ENCODE assay signal across 1 cellular context in the genomic region with DNA sequence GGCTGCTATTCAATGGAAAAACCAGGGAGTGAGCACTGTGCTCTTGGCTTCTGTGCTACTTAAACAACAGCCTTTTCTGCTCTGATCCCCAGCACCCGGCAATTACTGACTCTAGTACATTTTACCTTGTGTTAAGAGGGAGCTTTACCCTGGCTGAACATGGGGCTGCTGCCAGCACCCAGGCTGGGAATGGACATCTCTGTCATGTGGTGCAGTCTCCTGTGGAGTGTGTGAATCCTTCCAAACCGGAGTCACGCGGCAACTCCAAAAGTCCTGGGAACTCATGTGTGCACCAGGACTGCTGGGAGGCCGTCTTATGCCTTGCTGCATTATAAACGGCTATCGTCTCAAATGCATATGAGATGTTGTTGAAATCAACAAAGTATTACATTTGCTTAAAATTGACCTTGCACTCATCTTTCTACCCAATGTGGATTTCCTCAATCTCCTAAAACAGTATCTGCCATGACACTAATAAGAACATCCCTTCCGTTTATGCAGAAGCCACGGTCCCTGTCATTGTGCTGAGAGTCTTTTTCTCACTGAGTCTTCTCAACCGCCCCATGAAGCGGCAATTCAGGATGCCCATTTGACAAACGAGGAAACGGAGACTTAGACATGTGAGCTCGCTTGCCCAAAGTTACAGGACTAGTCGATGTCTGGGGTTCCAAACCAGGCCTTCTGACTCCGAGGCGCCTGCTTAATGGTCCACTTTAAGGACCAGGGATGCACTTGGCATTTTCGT.
TF ChIP-seq lines count a peak whose summit lies in the region.

No MANE protein-coding gene starts in this region.

TF ChIP-seq in SK-N-SH treated with all-trans-retinoic acid at 6 μM for 48 hours, 23 proteins besides CTCF, POLR2A, EP300 and RAD21 (continued from another document):
- TF ChIP-seq, protein P1, sequence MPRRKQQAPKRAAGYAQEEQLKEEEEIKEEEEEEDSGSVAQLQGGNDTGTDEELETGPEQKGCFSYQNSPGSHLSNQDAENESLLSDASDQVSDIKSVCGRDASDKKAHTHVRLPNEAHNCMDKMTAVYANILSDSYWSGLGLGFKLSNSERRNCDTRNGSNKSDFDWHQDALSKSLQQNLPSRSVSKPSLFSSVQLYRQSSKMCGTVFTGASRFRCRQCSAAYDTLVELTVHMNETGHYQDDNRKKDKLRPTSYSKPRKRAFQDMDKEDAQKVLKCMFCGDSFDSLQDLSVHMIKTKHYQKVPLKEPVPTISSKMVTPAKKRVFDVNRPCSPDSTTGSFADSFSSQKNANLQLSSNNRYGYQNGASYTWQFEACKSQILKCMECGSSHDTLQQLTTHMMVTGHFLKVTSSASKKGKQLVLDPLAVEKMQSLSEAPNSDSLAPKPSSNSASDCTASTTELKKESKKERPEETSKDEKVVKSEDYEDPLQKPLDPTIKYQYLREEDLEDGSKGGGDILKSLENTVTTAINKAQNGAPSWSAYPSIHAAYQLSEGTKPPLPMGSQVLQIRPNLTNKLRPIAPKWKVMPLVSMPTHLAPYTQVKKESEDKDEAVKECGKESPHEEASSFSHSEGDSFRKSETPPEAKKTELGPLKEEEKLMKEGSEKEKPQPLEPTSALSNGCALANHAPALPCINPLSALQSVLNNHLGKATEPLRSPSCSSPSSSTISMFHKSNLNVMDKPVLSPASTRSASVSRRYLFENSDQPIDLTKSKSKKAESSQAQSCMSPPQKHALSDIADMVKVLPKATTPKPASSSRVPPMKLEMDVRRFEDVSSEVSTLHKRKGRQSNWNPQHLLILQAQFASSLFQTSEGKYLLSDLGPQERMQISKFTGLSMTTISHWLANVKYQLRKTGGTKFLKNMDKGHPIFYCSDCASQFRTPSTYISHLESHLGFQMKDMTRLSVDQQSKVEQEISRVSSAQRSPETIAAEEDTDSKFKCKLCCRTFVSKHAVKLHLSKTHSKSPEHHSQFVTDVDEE (CRISPR knock-in tag; IDR thresholded peaks at IDR 0.05), result no peak
- TF ChIP-seq, protein P2, sequence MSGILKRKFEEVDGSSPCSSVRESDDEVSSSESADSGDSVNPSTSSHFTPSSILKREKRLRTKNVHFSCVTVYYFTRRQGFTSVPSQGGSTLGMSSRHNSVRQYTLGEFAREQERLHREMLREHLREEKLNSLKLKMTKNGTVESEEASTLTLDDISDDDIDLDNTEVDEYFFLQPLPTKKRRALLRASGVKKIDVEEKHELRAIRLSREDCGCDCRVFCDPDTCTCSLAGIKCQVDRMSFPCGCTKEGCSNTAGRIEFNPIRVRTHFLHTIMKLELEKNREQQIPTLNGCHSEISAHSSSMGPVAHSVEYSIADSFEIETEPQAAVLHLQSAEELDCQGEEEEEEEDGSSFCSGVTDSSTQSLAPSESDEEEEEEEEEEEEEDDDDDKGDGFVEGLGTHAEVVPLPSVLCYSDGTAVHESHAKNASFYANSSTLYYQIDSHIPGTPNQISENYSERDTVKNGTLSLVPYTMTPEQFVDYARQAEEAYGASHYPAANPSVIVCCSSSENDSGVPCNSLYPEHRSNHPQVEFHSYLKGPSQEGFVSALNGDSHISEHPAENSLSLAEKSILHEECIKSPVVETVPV (CRISPR knock-in tag; IDR thresholded peaks at IDR 0.05), result no peak
- TF ChIP-seq ZNF8 (CRISPR knock-in tag; IDR thresholded peaks at IDR 0.05) (no peak), OSR1 (CRISPR knock-in tag; IDR thresholded peaks at IDR 0.05) (no peak), BACH2 (CRISPR knock-in tag; IDR thresholded peaks at IDR 0.05; ENCODE audit: borderline replicate concordance) (no peak)
